Comparison of ENCODE assay signal across 9 cellular contexts in the genomic region with DNA sequence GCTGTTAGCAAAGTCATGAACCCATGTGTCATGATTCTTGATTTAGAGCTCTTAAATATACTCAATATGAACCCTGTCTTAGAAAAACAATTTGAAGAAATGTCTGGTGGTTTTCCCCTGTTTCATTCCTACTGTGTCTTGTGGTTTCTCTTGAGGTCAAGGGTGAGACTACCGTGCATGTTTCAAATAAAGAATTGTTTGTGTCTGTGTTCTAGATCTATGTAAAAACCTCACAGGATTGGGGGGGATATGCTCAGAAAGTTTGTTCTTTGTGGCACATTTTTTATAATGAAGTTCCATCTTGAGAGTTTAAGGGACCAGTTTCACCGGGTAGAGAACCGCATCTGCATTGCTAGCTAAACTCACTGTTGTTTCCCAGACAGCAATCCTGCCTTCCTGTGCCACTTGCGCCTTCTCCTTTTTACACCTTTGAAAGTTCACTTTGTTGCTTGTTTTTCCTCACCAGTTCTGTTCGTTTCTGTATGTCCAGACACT. TPM values are rescaled to one million over a fixed set of nuclear protein-coding genes. Genes with fewer than 3 reads are reported as not detected.
DNase-seq lines count a peak whose midpoint lies in the region; ATAC-seq and TF ChIP-seq lines count a peak whose summit lies in the region.
"Had no signal": no experiment of that assay in that cellular context is flagged by ENCODE, and none has a peak within 500 bp of the region (broad histone marks: within the 10 kb centered on the region; RNA-seq: fewer than 3 reads in every experiment).

No MANE protein-coding gene starts in this region.

- peak overlapping the region; percentile 96 for H3K27ac Mint-ChIP-seq in endothelial cell (ENCODE audit: unreplicated experiment)

- no peak overlapping the region for H3K4me3 ChIP-seq in Peyer's patch
- H3K4me3 ChIP-seq: cardiac muscle cell had no signal

- no peaks in the 10 kb centered on the region for H3K36me3 Mint-ChIP-seq in endothelial cell (ENCODE audit: low read depth, unreplicated experiment)

- intact Hi-C loops in sciatic nerve (cut with DNase I) = no loop called here

- DNase-seq in activated CD8-positive, alpha-beta memory T cell treated with anti-CD3 and anti-CD28 coated beads for 24 hours = peak; percentile 68
- DNase-seq in activated CD8-positive, alpha-beta memory T cell treated with anti-CD3 and anti-CD28 coated beads, Interleukin-2, amount 50 U/mL, for 48 hours = no peak
- DNase-seq in Peyer's patch (no peak), endothelial cell (ENCODE audit: low spot score) (no peak), sciatic nerve (ENCODE audit: low spot score) (no peak), SK-N-DZ (ENCODE audit: low spot score) (no peak)
- DNase-seq in stimulated activated naive CD8-positive, alpha-beta T cell treated with anti-CD3 and anti-CD28 coated beads, Interleukin-15, Interleukin-2, amounts not matched to agents 100 U/mL and 50 U/mL, for 24 hours = no peak

- H3K4me1 Mint-ChIP-seq in endothelial cell (ENCODE audit: unreplicated experiment) = peaks cover 48% of the 10 kb centered on the region

- H3K36me3 ChIP-seq in Peyer's patch = no peaks in the 10 kb centered on the region
- H3K36me3 ChIP-seq: cardiac muscle cell had no signal

- ATAC-seq in HG02884 (IDR thresholded peaks at IDR 0.05; ENCODE audit: unreplicated experiment) (peak; percentile 68), sciatic nerve (no peak)
- ATAC-seq in stimulated activated naive CD8-positive, alpha-beta T cell treated with anti-CD3 and anti-CD28 coated beads, Interleukin-15, Interleukin-2, amounts not matched to agents 100 U/mL and 50 U/mL, for 24 hours = peak; percentile 66

- TF ChIP-seq POLR2A in Peyer's patch (IDR thresholded peaks at IDR 0.05) = no peak

- H3K27ac ChIP-seq in Peyer's patch = peak overlapping the region; percentile 65 to 73 (median 70)
- H3K27ac ChIP-seq: cardiac muscle cell had no signal

- no peaks in the 10 kb centered on the region for H3K9me3 ChIP-seq in Peyer's patch

- H3K9me3 Mint-ChIP-seq in endothelial cell (ENCODE audit: unreplicated experiment) = no peaks in the 10 kb centered on the region

- H3K4me3 Mint-ChIP-seq in endothelial cell (ENCODE audit: unreplicated experiment) = no peak overlapping the region

- no peaks in the 10 kb centered on the region for H3K27me3 ChIP-seq in Peyer's patch
- H3K27me3 ChIP-seq: cardiac muscle cell had no signal

- peaks cover 0 to 31% (median 16%) of the 10 kb centered on the region in 4 donors for H3K4me1 ChIP-seq in Peyer's patch

- peaks cover 3% of the 10 kb centered on the region for H3K27me3 Mint-ChIP-seq in endothelial cell (ENCODE audit: unreplicated experiment)

- TF ChIP-seq CTCF in Peyer's patch (IDR thresholded peaks at IDR 0.05) (no peak), endothelial cell (IDR thresholded peaks at IDR 0.05; ENCODE audit: unreplicated experiment) (no peak)

RNA-seq across cellular contexts. Expression of gene CACYBP, which starts 30.9 kb away (rescaled TPM):
- total RNA-seq in Peyer's patch (100 to 1,000 TPM in 2 of 4 donors, 10 to 100 TPM in 2; 15.3 to 139 (median 89.6) TPM), endothelial cell (ENCODE audit: unreplicated experiment) (95.0 TPM), sciatic nerve (82.2 TPM)
- polyA plus RNA-seq in SK-N-DZ (2014; cell fraction: cytosol; rRNA removed) = 284 and 312 TPM in 2 replicates
- 174 and 298 TPM in 2 replicates for polyA plus RNA-seq in SK-N-DZ (2014; cell fraction: nucleus; rRNA removed)

RNA-seq across cellular contexts. Expression of gene MRPS14, which starts 54.4 kb away (rescaled TPM):
- total RNA-seq in Peyer's patch (10 to 100 TPM; 12.0 to 21.5 (median 15.8) TPM), endothelial cell (ENCODE audit: unreplicated experiment) (41.5 TPM), sciatic nerve (27.6 TPM)
- polyA plus RNA-seq in SK-N-DZ (2014; cell fraction: cytosol; rRNA removed) = 32.4 and 45.7 TPM in 2 replicates
- 39.8 and 43.0 TPM in 2 replicates for polyA plus RNA-seq in SK-N-DZ (2014; cell fraction: nucleus; rRNA removed)
